8 cellular contexts compared by ENCODE assay signal in the genomic region with DNA sequence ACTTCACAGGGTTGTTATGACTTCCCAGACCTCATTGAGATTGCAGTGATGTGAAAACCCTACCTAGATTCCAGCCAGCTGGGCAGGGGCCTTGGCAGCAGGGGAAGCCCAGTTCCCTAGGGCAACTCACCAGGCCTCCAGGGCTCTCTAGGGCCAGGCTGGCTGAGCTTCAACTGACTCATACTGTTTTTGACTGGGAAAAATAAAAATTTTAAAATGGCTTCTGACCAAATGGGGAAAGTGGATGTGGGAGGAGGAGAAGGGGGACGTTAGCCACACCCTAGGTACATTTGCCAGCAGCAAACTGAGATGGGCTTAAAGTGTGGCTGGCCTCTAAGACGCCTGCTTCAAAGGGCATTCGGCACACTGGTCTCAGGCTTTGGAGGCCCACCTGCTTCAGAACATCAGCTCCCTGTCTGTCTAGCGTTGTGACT. TPM values are rescaled to one million over a fixed set of nuclear protein-coding genes. Genes with fewer than 3 reads are reported as not detected.
DNase-seq lines count a peak whose midpoint lies in the region; ATAC-seq and TF ChIP-seq lines count a peak whose summit lies in the region.

No MANE protein-coding gene starts in this region.

- ATAC-seq in HG03060 (IDR thresholded peaks at IDR 0.05; ENCODE audit: low read depth, unreplicated experiment) (peak; percentile 36), HG03280 (IDR thresholded peaks at IDR 0.05; ENCODE audit: unreplicated experiment) (no peak)

- H3K4me3 ChIP-seq in GM06990 (replicated peaks; ENCODE audit: low read depth, low read length) (no peak overlapping the region), brain microvascular endothelial cell (ENCODE audit: low read depth, low read length) (no peak overlapping the region)

- intact Hi-C loops in posterior vena cava (cut with DNase I), result no loop called here

- TF ChIP-seq CTCF in GM06990 (IDR thresholded peaks at IDR 0.05; ENCODE audit: insufficient read depth, low read length, poor library complexity, severe bottlenecking) (no peak), brain microvascular endothelial cell (IDR thresholded peaks at IDR 0.05; ENCODE audit: low read depth, low read length, missing control alignments) (no peak)

- H3K36me3 ChIP-seq in GM06990 (ENCODE audit: control insufficient read depth, insufficient read depth, low read length), result peaks cover 2% of the 10 kb centered on the region; the same call in 1 of the 2 replicates
- H3K36me3 ChIP-seq in brain microvascular endothelial cell (replicated peaks), result no peaks in the 10 kb centered on the region

- DNase-seq in GM06990 (ENCODE audit: extremely low read depth, insufficient read length) (peak; percentile 30), brain microvascular endothelial cell (peak; percentile 20), posterior vena cava (ENCODE audit: low spot score) (peak; percentile 83), NCI-H1436 (lab: John Stamatoyannopoulos, UW) (no peak), NCI-H146 treated with DMSO at 0.1 percent for 48 hours (lab: John Stamatoyannopoulos, UW; ENCODE audit: unreplicated experiment) (no peak)
- no peak for DNase-seq in stimulated activated naive CD4-positive, alpha-beta T cell (lab: John Stamatoyannopoulos, UW)

- H3K27ac ChIP-seq in brain microvascular endothelial cell, result no peak overlapping the region

- in situ Hi-C loops in brain microvascular endothelial cell (cut with HindIII; ENCODE audit: low pct_ligation_motif_present, low sequenced_read_pairs), result no loop called here

- H3K27me3 ChIP-seq in GM06990 (replicated peaks; ENCODE audit: control insufficient read depth, insufficient read depth, low read length) (no peaks in the 10 kb centered on the region), brain microvascular endothelial cell (replicated peaks) (no peaks in the 10 kb centered on the region)

RNA-seq across cellular contexts. Expression of a gene that starts 39.0 kb away (rescaled TPM):
- total RNA-seq in posterior vena cava, result 10 to 100 TPM; 17.6 to 28.4 TPM

Comparison
In these comparisons a context has a peak if more than half of its experiments do, and no peak if none do; other contexts are left out.
1. DNase-seq: peak in GM06990 (single experiment), brain microvascular endothelial cell (single experiment) and posterior vena cava (single experiment); none in stimulated activated naive CD4-positive, alpha-beta T cell (0 of 6), NCI-H1436 (single experiment) and NCI-H146 treated with DMSO at 0.1 percent for 48 hours (single experiment).